ENCODE assay signal across 8 cellular contexts in genomic region chr1:25431495-25432363, GRCh38. TPM values are rescaled to one million over a fixed set of nuclear protein-coding genes. Genes with fewer than 3 reads are reported as not detected.
A peak's percentile ranks its signal among the peaks of the same experiment; 100 is the strongest.
DNase-seq lines count a peak whose midpoint lies in the region; ATAC-seq, FAIRE-seq and TF ChIP-seq lines count a peak whose summit lies in the region.

No MANE protein-coding gene starts in this region.

- peak overlapping the region; percentile 96 for H3K4me2 ChIP-seq in keratinocyte (ENCODE audit: control insufficient read depth, extremely low read depth, insufficient read depth, low read depth, low read length)

- CTCF ChIA-PET in GM10248 (lab: Yijun Ruan, JAX): interaction anchor here (0.7 to 2.3 kb wide), 7 partner anchors 9 to 88 kb away, joined by 3 to 7 read pairs (median 3); no protein-coding TSS in a partner anchor

- H4K20me1 ChIP-seq in keratinocyte (ENCODE audit: control insufficient read depth, extremely low read depth, insufficient read depth, low read length): no peaks in the 10 kb centered on the region

- TF ChIP-seq EP300 in stomach (IDR thresholded peaks at IDR 0.05): no peak

- no peak for TF ChIP-seq POLR2A in stomach (IDR thresholded peaks at IDR 0.05)

- H3K79me2 ChIP-seq in keratinocyte (ENCODE audit: control insufficient read depth, insufficient read depth, low read length): peaks cover 29% of the 10 kb centered on the region

- peak overlapping the region; percentile 77 for H3K4me3 ChIP-seq in AG10803 (ENCODE audit: low read length)
- H3K4me3 ChIP-seq in astrocyte of the spinal cord (ENCODE audit: low read depth, low read length): peak overlapping the region; percentile 75
- peak overlapping the region; percentile 52 to 79 (median 72) for H3K4me3 ChIP-seq in keratinocyte (ENCODE audit: control insufficient read depth in 2 of 3, extremely low read depth in 1 of 3, insufficient read depth in 2 of 3, low read depth in 1 of 3, low read length in 3 of 3)
- H3K4me3 ChIP-seq in stomach: peak overlapping the region; percentile 92 to 95 (median 94)

- intact Hi-C loops in stomach (cut with DNase I; ENCODE audit: low total_unique reads): no loop called here

- H3K4me1 ChIP-seq in keratinocyte (ENCODE audit: control insufficient read depth, extremely low read depth, insufficient read depth, low read length): peaks cover 28% of the 10 kb centered on the region
- H3K4me1 ChIP-seq in stomach: peaks cover 38 to 60% (median 51%) of the 10 kb centered on the region in 4 donors

- POLR2A ChIA-PET in GM10248 (lab: Yijun Ruan, JAX): interaction anchor here (0.7 kb wide), 1 partner anchor 1115 kb away, joined by 3 read pairs; no protein-coding TSS in a partner anchor

- FAIRE-seq in keratinocyte (lab: Jason Lieb, UNC): no peak

- peak overlapping the region; percentile 72 for H2AFZ ChIP-seq in keratinocyte (ENCODE audit: control insufficient read depth, low read length)

- peak overlapping the region; percentile 91 for H3K9ac ChIP-seq in keratinocyte (ENCODE audit: control insufficient read depth, extremely low read depth, insufficient read depth, low read length)

- in situ Hi-C loops in astrocyte of the spinal cord (cut with HindIII; ENCODE audit: low sequenced_read_pairs): no loop called here

- H3K9me1 ChIP-seq in keratinocyte (ENCODE audit: control insufficient read depth, extremely low read depth, insufficient read depth, low read length): no peaks in the 10 kb centered on the region

- DNase-seq in AG10803 (ENCODE audit: low read depth): peak; percentile 43
- DNase-seq in HT-29 (ENCODE audit: low spot score): peak; percentile 24
- no peak for DNase-seq in astrocyte of the spinal cord (ENCODE audit: low read depth, low spot score)
- no peak for DNase-seq in keratinocyte (ENCODE audit: low read depth, low spot score)
- no peak for DNase-seq in stomach
- DNase-seq in NCI-H1436 treated with DMSO at 0.1 percent for 48 hours (lab: John Stamatoyannopoulos, UW): no peak
- no peak for DNase-seq in GM10248 (ENCODE audit: extremely low spot score)

- dilution Hi-C loops in keratinocyte (cut with MboI; ENCODE audit: extremely low pct_ligation_motif_present, low sequenced_read_pairs): no loop called here

- no peaks in the 10 kb centered on the region for H3K36me3 ChIP-seq in keratinocyte (ENCODE audit: control insufficient read depth in 2 of 2, extremely low read depth in 1 of 2, insufficient read depth in 2 of 2, low read length in 2 of 2)
- H3K36me3 ChIP-seq in stomach: no peaks in the 10 kb centered on the region

- H3K27ac ChIP-seq in keratinocyte (ENCODE audit: control insufficient read depth, insufficient read depth, low read length) (peak overlapping the region; percentile 10), stomach (peak overlapping the region; percentile 96 to 99 (median 96))

- TF ChIP-seq CTCF in AG10803 (conservative IDR thresholded peaks at IDR 0.05; ENCODE audit: low read length) (no peak), astrocyte of the spinal cord (IDR thresholded peaks at IDR 0.05; ENCODE audit: low read depth, low read length) (no peak), keratinocyte (optimal IDR thresholded peaks at IDR 0.05 in 1 of 3, IDR thresholded peaks at IDR 0.05 in 1 of 3, conservative IDR thresholded peaks at IDR 0.05 in 1 of 3; ENCODE audit: extremely low read depth in 1 of 3, insufficient read depth in 2 of 3, low read length in 3 of 3) (no peak), stomach (IDR thresholded peaks at IDR 0.05) (no peak), GM10248 (IDR thresholded peaks at IDR 0.05; ENCODE audit: control extremely low read depth, extremely low read depth, low read depth, missing control alignments) (no peak)

- no peaks in the 10 kb centered on the region for H3K9me3 ChIP-seq in keratinocyte (ENCODE audit: control insufficient read depth, low read depth, low read length)
- H3K9me3 ChIP-seq in stomach: no peaks in the 10 kb centered on the region

- no peaks in the 10 kb centered on the region for H3K27me3 ChIP-seq in keratinocyte (ENCODE audit: control insufficient read depth, extremely low read depth, insufficient read depth, low read length)
- no peaks in the 10 kb centered on the region for H3K27me3 ChIP-seq in stomach

- ATAC-seq in HG02678 (IDR thresholded peaks at IDR 0.05; ENCODE audit: unreplicated experiment): no peak

- WGBS in stomach, 5 donors: 1 to 3% (median 1%) methylated on average over 8 to 23 of the region's 23 CpGs

RNA-seq across cellular contexts. Expression of gene MACO1, which starts 1.0 kb away (rescaled TPM):
- total RNA-seq in HT-29 (2014; rRNA removed; shearing (Covaris generic)): 6.3 TPM in 2 replicates
- 6.0 to 10.8 TPM (median 8.1 TPM) in 3 replicates for polyA plus RNA-seq in keratinocyte
- polyA plus RNA-seq in keratinocyte (2011; ENCODE audit: low read depth): 28.1 TPM
- 4.2 and 6.1 TPM in 2 replicates for polyA plus RNA-seq in keratinocyte (2011; cell fraction: cytosol; rRNA removed)
- polyA plus RNA-seq in keratinocyte (2011; cell fraction: nucleus; rRNA removed): 14.9 and 19.5 TPM in 2 replicates
- polyA plus RNA-seq in keratinocyte (2012; ENCODE audit: low replicate concordance): 11.2 and 11.7 TPM in 2 replicates
- 2.1 to 5.5 TPM (median 4.6 TPM) in 3 replicates for polyA minus RNA-seq in keratinocyte
- 4.4 TPM for polyA minus RNA-seq in keratinocyte (2011; cell fraction: cytosol; rRNA and poly(A)+ RNA removed)
- polyA minus RNA-seq in keratinocyte (2011; cell fraction: nucleus; rRNA and poly(A)+ RNA removed): 7.7 and 12.1 TPM in 2 replicates
- total RNA-seq in stomach: 10 to 100 TPM in 4 of 5 donors, 1 to 10 TPM in 1; 4.9 to 19.8 (median 14.8) TPM
- 1 to 10 TPM; 5.4 to 9.3 (median 5.7) TPM for polyA plus RNA-seq in stomach

RNA-seq across cellular contexts. Expression of gene RHCE, which starts 11.1 kb away (rescaled TPM):
- total RNA-seq in HT-29 (2014; rRNA removed; shearing (Covaris generic)): not detected in 2 replicates
- polyA plus RNA-seq in keratinocyte (0.08 to 0.20 TPM (median 0.09 TPM) in 3 replicates), stomach (under 1 TPM in 1 of 3 donors, not detected in 2; 0.13 TPM)
- not detected for polyA plus RNA-seq in keratinocyte (2011; ENCODE audit: low read depth)
- polyA plus RNA-seq in keratinocyte (2011; cell fraction: cytosol; rRNA removed): 0.05 TPM in 1 of 2 replicates, not detected in the other
- not detected in 2 replicates for polyA plus RNA-seq in keratinocyte (2011; cell fraction: nucleus; rRNA removed)
- 0.38 and 0.69 TPM in 2 replicates for polyA plus RNA-seq in keratinocyte (2012; ENCODE audit: low replicate concordance)
- polyA minus RNA-seq in keratinocyte: not detected in 3 replicates
- polyA minus RNA-seq in keratinocyte (2011; cell fraction: cytosol; rRNA and poly(A)+ RNA removed): not detected
- polyA minus RNA-seq in keratinocyte (2011; cell fraction: nucleus; rRNA and poly(A)+ RNA removed): not detected in 2 replicates
- 1 to 10 TPM in 1 of 5 donors, not detected in 4; 2.9 TPM for total RNA-seq in stomach

Comparison
In these comparisons a context has a peak if more than half of its experiments do, and no peak if none do; other contexts are left out.
1. DNase-seq: peak in AG10803 (single experiment) and HT-29 (single experiment); none in astrocyte of the spinal cord (single experiment), keratinocyte (single experiment), stomach (single experiment), NCI-H1436 treated with DMSO at 0.1 percent for 48 hours (single experiment) and GM10248 (single experiment).
2. Peak in every context shown above with its lines, with median percentiles within 50 percentile points of each other: H3K4me3 ChIP-seq.